ENCODE assay signal across 8 cellular contexts in genomic region chr1:239951518-239952130, GRCh38.
A peak's percentile ranks its signal among the peaks of the same experiment; 100 is the strongest.
DNase-seq lines count a peak whose midpoint lies in the region; ATAC-seq and FAIRE-seq lines count a peak whose summit lies in the region.

No MANE protein-coding gene starts in this region.

- DNase-seq in AG20443 (ENCODE audit: low spot score) = peak; percentile 67
- DNase-seq in NOMO-1 (lab: John Stamatoyannopoulos, UW; ENCODE audit: unreplicated experiment in 2 of 2) = peak; percentile 17 to 60
- peak; percentile 18 for DNase-seq in activated T-cell treated with anti-CD3 and anti-CD28 coated beads, Interleukin-2, amount 50 U/mL, for 4 hours
- peak; percentile 60 to 62 for DNase-seq in frontal cortex (ENCODE audit: low spot score in 2 of 2)
- peak; percentile 87 for DNase-seq in pons (ENCODE audit: low spot score)

- H3K4me3 Mint-ChIP-seq in activated T-cell treated with anti-CD3 and anti-CD28 coated beads, Interleukin-2, amount 50 U/mL, for 4 hours = no peak overlapping the region

- ATAC-seq in GM18511 (IDR thresholded peaks at IDR 0.05; ENCODE audit: unreplicated experiment) = peak; percentile 73
- ATAC-seq in HG03565 (IDR thresholded peaks at IDR 0.05; ENCODE audit: unreplicated experiment) = peak; percentile 60
- no peak for ATAC-seq in activated T-cell treated with anti-CD3 and anti-CD28 coated beads, Interleukin-2, amount 50 U/mL, for 4 hours
- ATAC-seq in HG02588 (IDR thresholded peaks at IDR 0.05; ENCODE audit: unreplicated experiment) = no peak

- H3K9me3 Mint-ChIP-seq in activated T-cell treated with anti-CD3 and anti-CD28 coated beads, Interleukin-2, amount 50 U/mL, for 4 hours = no peaks in the 10 kb centered on the region

- H3K27me3 Mint-ChIP-seq in activated T-cell treated with anti-CD3 and anti-CD28 coated beads, Interleukin-2, amount 50 U/mL, for 4 hours (ENCODE audit: low read depth) = peaks cover 11% of the 10 kb centered on the region

- peak; percentile 96 for FAIRE-seq in frontal cortex (lab: Jason Lieb, UNC)

- no peaks in the 10 kb centered on the region for H3K36me3 Mint-ChIP-seq in activated T-cell treated with anti-CD3 and anti-CD28 coated beads, Interleukin-2, amount 50 U/mL, for 4 hours (ENCODE audit: insufficient read depth)

- no peaks in the 10 kb centered on the region for H3K4me1 Mint-ChIP-seq in activated T-cell treated with anti-CD3 and anti-CD28 coated beads, Interleukin-2, amount 50 U/mL, for 4 hours (ENCODE audit: low read depth)

Comparison
In these comparisons a context has a peak if more than half of its experiments do, and no peak if none do; other contexts are left out.
1. DNase-seq: peak in every context shown above with its lines; median percentile 87 in pons; 67 in AG20443; 61 in frontal cortex; 38 in NOMO-1; 18 in activated T-cell treated with anti-CD3 and anti-CD28 coated beads, Interleukin-2, amount 50 U/mL, for 4 hours.
2. ATAC-seq: peak in GM18511 (single experiment) and HG03565 (single experiment); none in activated T-cell treated with anti-CD3 and anti-CD28 coated beads, Interleukin-2, amount 50 U/mL, for 4 hours (0 of 2) and HG02588 (single experiment).